ENCODE assay signal across 13 cellular contexts in genomic region chr20:37904008-37904675, GRCh38. TPM values are rescaled to one million over a fixed set of nuclear protein-coding genes. Genes with fewer than 3 reads are reported as not detected.
DNase-seq lines count a peak whose midpoint lies in the region; ATAC-seq and TF ChIP-seq lines count a peak whose summit lies in the region.
"Had no signal": no experiment of that assay in that cellular context is flagged by ENCODE, and none has a peak within 500 bp of the region (broad histone marks: within the 10 kb centered on the region; RNA-seq: fewer than 3 reads in every experiment).

No MANE protein-coding gene starts in this region.

- H3K27me3 ChIP-seq in spleen (replicated peaks in 1 of 7): peaks cover 0 to 94% (median 38%) of the 10 kb centered on the region in 7 donors

- H3K9me3 ChIP-seq in T-helper 17 cell (ENCODE audit: control insufficient read depth, low read length, poor library complexity, severe bottlenecking) (no peaks in the 10 kb centered on the region), spleen (no peaks in the 10 kb centered on the region)
- H3K9me3 ChIP-seq: MG63, Peyer's patch had no signal

- H3K4me3 ChIP-seq in epithelial cell of esophagus (ENCODE audit: low read length): peak overlapping the region; percentile 4
- peak overlapping the region; percentile 9 to 74 (median 42) for H3K4me3 ChIP-seq in spleen

- no peaks in the 10 kb centered on the region for H3K9me3 Mint-ChIP-seq in activated T-cell treated with anti-CD3 and anti-CD28 coated beads, Interleukin-2, amount 50 U/mL, for 72 hours

- peaks cover 3 to 39% (median 17%) of the 10 kb centered on the region in 6 donors for H3K4me1 ChIP-seq in spleen

- no peaks in the 10 kb centered on the region for H3K36me3 ChIP-seq in spleen
- H3K36me3 ChIP-seq: MG63, Peyer's patch had no signal

- 59 to 69% (median 67%) methylated on average over 10 to 12 of the region's 12 CpGs for WGBS in spleen, 5 donors

- H3K4me3 Mint-ChIP-seq in activated T-cell treated with anti-CD3 and anti-CD28 coated beads, Interleukin-2, amount 50 U/mL, for 72 hours: peak overlapping the region; percentile 73 to 80
- peak overlapping the region; percentile 82 for H3K4me3 Mint-ChIP-seq in T-helper 17 cell

- peaks cover 19% of the 10 kb centered on the region for H3K4me1 Mint-ChIP-seq in activated T-cell treated with anti-CD3 and anti-CD28 coated beads, Interleukin-2, amount 50 U/mL, for 72 hours (ENCODE audit: low read depth)
- peaks cover 7% of the 10 kb centered on the region for H3K4me1 Mint-ChIP-seq in T-helper 17 cell

- peaks cover 0 to 4% of the 10 kb centered on the region in 2 donors for H3K36me3 Mint-ChIP-seq in activated T-cell treated with anti-CD3 and anti-CD28 coated beads, Interleukin-2, amount 50 U/mL, for 72 hours (ENCODE audit: insufficient read depth in 2 of 2)
- H3K36me3 Mint-ChIP-seq in T-helper 17 cell (ENCODE audit: low read depth): peaks cover 7% of the 10 kb centered on the region

- intact Hi-C loops in spleen (cut with DNase I; ENCODE audit: low total_unique reads): no loop called here

- TF ChIP-seq CTCF in epithelial cell of esophagus (IDR thresholded peaks at IDR 0.05; ENCODE audit: insufficient read depth, low read depth, low read length, missing control alignments) (no peak), spleen (IDR thresholded peaks at IDR 0.05 in 8 of 11, conservative IDR thresholded peaks at IDR 0.05 in 3 of 11) (no peak)

- peak overlapping the region in 2 of 8 donors; percentile 66 to 77 for H3K27ac ChIP-seq in spleen
- H3K27ac ChIP-seq: Peyer's patch had no signal

- no peak overlapping the region for H3K27ac Mint-ChIP-seq in activated T-cell treated with anti-CD3 and anti-CD28 coated beads, Interleukin-2, amount 50 U/mL, for 72 hours
- peak overlapping the region; percentile 67 for H3K27ac Mint-ChIP-seq in T-helper 17 cell

- H3K27me3 Mint-ChIP-seq in activated T-cell treated with anti-CD3 and anti-CD28 coated beads, Interleukin-2, amount 50 U/mL, for 72 hours (ENCODE audit: low read depth): peaks cover 79% of the 10 kb centered on the region
- peaks cover 81% of the 10 kb centered on the region for H3K27me3 Mint-ChIP-seq in T-helper 17 cell

- no peak for TF ChIP-seq POLR2A in spleen (IDR thresholded peaks at IDR 0.05)

- no peak for ATAC-seq in activated T-cell treated with anti-CD3 and anti-CD28 coated beads, Interleukin-2, amount 50 U/mL, for 72 hours (replicated peaks in 1 of 2)
- no peak for ATAC-seq in T-helper 17 cell

- no peak for DNase-seq in activated T-cell treated with anti-CD3 and anti-CD28 coated beads, Interleukin-2, amount 50 U/mL, for 72 hours
- no peak for DNase-seq in activated T-cell treated with anti-CD3 and anti-CD28 coated beads, Interleukin-2, amount 50 U/mL, for 48 hours
- no peak for DNase-seq in T-helper 17 cell
- no peak for DNase-seq in epithelial cell of esophagus (ENCODE audit: low read depth)
- DNase-seq in spleen: no peak
- no peak for DNase-seq in stimulated activated CD4-positive, alpha-beta T cell treated with anti-CD3 and anti-CD28 coated beads, Interleukin-12 subunit alpha, Interleukin-12 subunit beta, amount 100 ng/mL, for 4 hours
- DNase-seq in kidney glomerular epithelial cell (lab: John Stamatoyannopoulos, UW): no peak
- no peak for DNase-seq in RPMI8226
- DNase-seq: activated CD8-positive, alpha-beta memory T cell treated with anti-CD3 and anti-CD28 coated beads, Interleukin-2, amount 50 U/mL, for 4 hours; MG63; NCI-H226; Peyer's patch; T1000 had no signal

RNA-seq across cellular contexts. Expression of gene VSTM2L, which starts 1.2 kb away (rescaled TPM):
- total RNA-seq in activated T-cell treated with anti-CD3 and anti-CD28 coated beads, Interleukin-2, amount 50 U/mL, for 72 hours: under 1 TPM in 1 of 2 donors, not detected in 1; 0.60 TPM
- total RNA-seq in T-helper 17 cell (not detected), spleen (10 to 100 TPM; 12.9 to 88.7 (median 34.9) TPM)
- polyA plus RNA-seq in spleen: 10 to 100 TPM in 1 of 3 donors, 1 to 10 TPM in 2; 1.7 to 13.5 (median 2.9) TPM

Comparison
In these comparisons a context has a peak if more than half of its experiments do, and no peak if none do; other contexts are left out.
1. RNA of gene VSTM2L, which starts 1.2 kb away (total RNA-seq): 12.9 to 88.7 TPM in spleen; 0.60 TPM in activated T-cell treated with anti-CD3 and anti-CD28 coated beads, Interleukin-2, amount 50 U/mL, for 72 hours and not detected in T-helper 17 cell; every median in the first group is over 4 times any median in the second.